ENCODE assay signal across 8 cellular contexts in genomic region chr17:67717624-67718324, GRCh38. TPM values are rescaled to one million over a fixed set of nuclear protein-coding genes. Genes with fewer than 3 reads are reported as not detected.
A peak's percentile ranks its signal among the peaks of the same experiment; 100 is the strongest.
DNase-seq lines count a peak whose midpoint lies in the region; ATAC-seq and TF ChIP-seq lines count a peak whose summit lies in the region.

Gene NOL11, plus strand, starts transcription at chr17:67717936. Its CDS starts 12 bp downstream, at chr17:67717948.

- in situ Hi-C loops in KBM-7 (cut with MboI; ENCODE audit: low pct_unique_long_range_greater_than_20kb, low sequenced_read_pairs), result no loop called here

- POLR2A ChIA-PET in PC-9 (lab: Charles Lee; ENCODE audit: unreplicated experiment), result interaction anchor here (0.5 to 0.6 kb wide), 2 partner anchors 47 to 445 kb away, joined by 3 to 5 read pairs; no protein-coding TSS in a partner anchor

- DNase-seq in DMS79 (lab: John Stamatoyannopoulos, UW) (peak; percentile 79), KBM-7 (peak; percentile 100), PC-9 (peak; percentile 92 to 98), epithelial cell of prostate (ENCODE audit: low read depth, low spot score) (peak; percentile 92), mucosa of gallbladder (ENCODE audit: low spot score) (peak; percentile 100)
- DNase-seq in activated T-cell treated with anti-CD3 and anti-CD28 coated beads, Interleukin-2, amount 50 U/mL, for 1 hour, result peak; percentile 99
- peak; percentile 99 for DNase-seq in stimulated activated CD8-positive, alpha-beta memory T cell treated with anti-CD3 and anti-CD28 coated beads, Interleukin-4, amount 100 ng/mL, for 4 hours (ENCODE audit: low read depth in 2 of 2, low spot score in 1 of 2)

- H3K79me2 ChIP-seq in PC-9 (ENCODE audit: low read depth), result peaks cover 33% of the 10 kb centered on the region

- peak within 1 kb of the TSS; percentile 100 for H2AFZ ChIP-seq in PC-9

- no peaks in the 10 kb centered on the region for H3K27me3 ChIP-seq in PC-9 (ENCODE audit: insufficient read depth, low read depth)

- no peaks in the 10 kb centered on the region for H3K9me2 ChIP-seq in PC-9 (ENCODE audit: insufficient read depth)

- intact Hi-C loops in PC-9 (cut with micrococcal nuclease; ENCODE audit: unreplicated experiment), result loop anchor here (5.0 kb wide), 1 partner anchor 340 kb away; the partner anchor contains the start of gene PITPNC1

- CTCF ChIA-PET in PC-9 (lab: Charles Lee), result interaction anchor here (0.5 to 1.0 kb wide), 2 partner anchors 747 to 749 kb away, joined by 5 to 7 read pairs; no protein-coding TSS in a partner anchor

- H3K4me1 ChIP-seq in PC-9 (replicated peaks; ENCODE audit: insufficient read depth), result peaks cover 10% of the 10 kb centered on the region

- peaks cover 16% of the 10 kb centered on the region for H3F3A ChIP-seq in PC-9 (ENCODE audit: insufficient read depth, low read depth)

- BruUV-seq in PC-9 (replicated peaks; lab: Mats Ljungman, UMichigan), result no TSS peak

- peaks cover 9% of the 10 kb centered on the region; the same call in 1 of the 2 replicates for H4K20me1 ChIP-seq in PC-9 (ENCODE audit: insufficient read depth)

- H3K36me3 ChIP-seq in PC-9 (ENCODE audit: low read depth), result peaks cover 27% of the 10 kb centered on the region

- H3K9me3 ChIP-seq in PC-9 (ENCODE audit: insufficient read depth, low read depth), result no peaks in the 10 kb centered on the region

- peak within 1 kb of the TSS; percentile 100 for H3K4me2 ChIP-seq in PC-9

- ATAC-seq in GM21717 (IDR thresholded peaks at IDR 0.05; ENCODE audit: unreplicated experiment), result peak; percentile 97

- H3K4me3 ChIP-seq in PC-9, result peak within 1 kb of the TSS; percentile 89

- H3K27ac ChIP-seq in PC-9, result peak within 1 kb of the TSS; percentile 74
- peak within 1 kb of the TSS; percentile 73 for H3K27ac ChIP-seq in epithelial cell of prostate

- peak; percentile 85 for TF ChIP-seq CTCF in PC-9 (conservative IDR thresholded peaks at IDR 0.05)

RNA-seq across cellular contexts. Expression of gene NOL11, which starts in this region (rescaled TPM):
- total RNA-seq in PC-9 (2021), result 22.3 and 38.2 TPM in 2 replicates
- 24.9 TPM for total RNA-seq in mucosa of gallbladder

Comparison
In these comparisons a context has a peak if more than half of its experiments do, and no peak if none do; other contexts are left out.
1. Peak in every context shown above with its lines: DNase-seq, ATAC-seq, H3K4me3 ChIP-seq and H3K27ac ChIP-seq.